In the genomic region with DNA sequence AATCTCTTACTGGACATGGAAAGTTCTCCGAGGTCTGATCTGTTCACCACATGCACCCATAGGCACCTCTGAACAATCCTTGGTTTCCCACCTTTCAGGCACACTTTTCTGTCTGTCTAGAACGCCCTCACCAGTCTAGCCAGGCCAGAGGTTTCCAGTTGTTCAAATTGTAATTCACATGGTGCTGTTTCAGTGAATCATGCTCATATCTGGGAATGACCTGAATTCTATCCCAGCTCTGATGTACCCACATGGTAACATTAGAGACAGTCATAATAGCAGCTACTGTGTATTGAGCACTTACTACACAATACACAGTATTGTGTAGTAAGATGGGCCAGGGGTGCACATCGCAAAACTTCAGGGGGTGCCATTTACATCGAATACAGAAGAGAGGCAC, we compare ENCODE assay signal across 21 cellular contexts.
DNase-seq lines count a peak whose midpoint lies in the region; ATAC-seq and TF ChIP-seq lines count a peak whose summit lies in the region.
"Had no signal": no experiment of that assay in that cellular context is flagged by ENCODE, and none has a peak within 500 bp of the region (broad histone marks: within the 10 kb centered on the region; RNA-seq: fewer than 3 reads in every experiment).

No MANE protein-coding gene starts in this region.

- in situ Hi-C loops in astrocyte of the spinal cord (cut with HindIII; ENCODE audit: low sequenced_read_pairs): no loop called here

- H3K9me3 ChIP-seq in psoas muscle: no peaks in the 10 kb centered on the region
- H3K9me3 ChIP-seq: BLaER1, lower lobe of right lung, upper lobe of right lung had no signal

- TF ChIP-seq CTCF in astrocyte of the spinal cord (IDR thresholded peaks at IDR 0.05; ENCODE audit: low read depth, low read length) (no peak), psoas muscle (IDR thresholded peaks at IDR 0.05) (no peak)

- no peak overlapping the region for H3K27ac ChIP-seq in psoas muscle
- H3K27ac ChIP-seq: BLaER1, lower lobe of right lung, upper lobe of right lung had no signal

- DNase-seq in LHCN-M2 (ENCODE audit: low read depth) (peak; percentile 52), astrocyte of the spinal cord (ENCODE audit: low read depth, low spot score) (peak; percentile 36), foreskin melanocyte (peak; percentile 82), stromal cell of bone marrow (ENCODE audit: low read depth) (peak; percentile 47), psoas muscle (no peak)
- no peak for DNase-seq in stimulated activated CD4-positive, alpha-beta T cell treated with anti-CD3 and anti-CD28 coated beads, Interleukin-4, amount 100 ng/mL, for 24 hours
- DNase-seq: activated CD4-positive, alpha-beta T cell treated with anti-CD3 and anti-CD28 coated beads for 1 hour; activated effector memory CD4-positive, alpha-beta T cell treated with Interleukin-2 at 50 U/mL for 16 hours; anterior cingulate cortex; cortex of kidney; DMS53; lower lobe of right lung; NCI-H1436; NK-92 treated with Interleukin-12 subunit alpha and Interleukin-12 subunit beta, amount 100 ng/mL, for 24 hours; SIG-M5; stimulated activated naive CD8-positive, alpha-beta T cell treated with anti-CD3 and anti-CD28 coated beads, Interleukin-15, Interleukin-2, amounts not matched to agents 100 U/mL and 50 U/mL, for 24 hours; upper lobe of right lung had no signal

- ATAC-seq in psoas muscle: no peak
- no peak for ATAC-seq in HG02571 (IDR thresholded peaks at IDR 0.05; ENCODE audit: unreplicated experiment)
- no peak for ATAC-seq in SK-N-SH treated with all-trans-retinoic acid at 6 μM for 48 hours
- ATAC-seq: lower lobe of right lung; natural killer cell treated with Interleukin-12 subunit alpha and Interleukin-12 subunit beta and Interleukin-15 and Interleukin-18, amount 100 ng/mL, for 72 hours; stimulated activated naive CD8-positive, alpha-beta T cell treated with anti-CD3 and anti-CD28 coated beads, Interleukin-15, Interleukin-2, amounts not matched to agents 100 U/mL and 50 U/mL, for 24 hours; upper lobe of right lung had no signal

- H3K4me1 ChIP-seq in psoas muscle: peaks cover 9% of the 10 kb centered on the region

- no peaks in the 10 kb centered on the region for H3K36me3 ChIP-seq in psoas muscle (ENCODE audit: insufficient read depth in 1 of 2, low read depth in 1 of 2)
- H3K36me3 ChIP-seq: lower lobe of right lung, upper lobe of right lung had no signal

- 97 to 99% (median 98%) methylated on average over 4 of the region's 4 CpGs for WGBS in psoas muscle, 3 donors

- H3K4me3 ChIP-seq in astrocyte of the spinal cord (ENCODE audit: low read depth, low read length) (no peak overlapping the region), psoas muscle (no peak overlapping the region)
- H3K4me3 ChIP-seq: BLaER1, lower lobe of right lung, upper lobe of right lung had no signal

- H3K27me3 ChIP-seq in psoas muscle (ENCODE audit: insufficient read depth in 3 of 3, low read length in 2 of 3): no peaks in the 10 kb centered on the region
- H3K27me3 ChIP-seq: BLaER1, upper lobe of right lung had no signal

- intact Hi-C loops in psoas muscle (cut with DNase I): no loop called here

TF ChIP-seq in SK-N-SH treated with all-trans-retinoic acid at 6 μM for 48 hours, 23 proteins besides CTCF, POLR2A, EP300 and RAD21:
- no peak for TF ChIP-seq SNAI2 (CRISPR knock-in tag; IDR thresholded peaks at IDR 0.05)

Comparison
In these comparisons a context has a peak if more than half of its experiments do, and no peak if none do; other contexts are left out.
1. DNase-seq: peak in LHCN-M2 (single experiment), astrocyte of the spinal cord (single experiment), foreskin melanocyte (single experiment) and stromal cell of bone marrow (single experiment); none in psoas muscle (0 of 2) and stimulated activated CD4-positive, alpha-beta T cell treated with anti-CD3 and anti-CD28 coated beads, Interleukin-4, amount 100 ng/mL, for 24 hours (single experiment).